11 cellular contexts compared by ENCODE assay signal in genomic region chr13:74027161-74027779, GRCh38.
DNase-seq lines count a peak whose midpoint lies in the region; ATAC-seq and TF ChIP-seq lines count a peak whose summit lies in the region.
"Had no signal": no experiment of that assay in that cellular context is flagged by ENCODE, and none has a peak within 500 bp of the region (broad histone marks: within the 10 kb centered on the region; RNA-seq: fewer than 3 reads in every experiment).

No MANE protein-coding gene starts in this region.

- H3K27ac ChIP-seq in iPS-18a (ENCODE audit: low read length) (peak overlapping the region; percentile 65), suprapubic skin (no peak overlapping the region)
- H3K27ac ChIP-seq: uterus had no signal

- no peaks in the 10 kb centered on the region for H3K27me3 ChIP-seq in iPS-18a (ENCODE audit: control insufficient read depth, insufficient read depth, low read length)
- H3K27me3 ChIP-seq in suprapubic skin, result no peaks in the 10 kb centered on the region
- H3K27me3 ChIP-seq: uterus had no signal

- no peaks in the 10 kb centered on the region for H3K36me3 ChIP-seq in iPS-18a (ENCODE audit: control insufficient read depth, low read depth, low read length)
- H3K36me3 ChIP-seq in suprapubic skin, result no peaks in the 10 kb centered on the region
- H3K36me3 ChIP-seq: uterus had no signal

- H3K9ac ChIP-seq in iPS-18a (ENCODE audit: low read length), result peak overlapping the region; percentile 64

- DNase-seq in suprapubic skin (ENCODE audit: low spot score in 2 of 2) (no peak), SK-N-DZ (ENCODE audit: low spot score) (no peak), NCI-H774 (lab: John Stamatoyannopoulos, UW) (no peak), nucleus accumbens (lab: John Stamatoyannopoulos, UW) (no peak)
- DNase-seq: glutamatergic neuron, NCI-H526 treated with DMSO at 0.1 percent for 48 hours, uterus had no signal

- 92% methylated on average over 4 of the region's 4 CpGs for WGBS in suprapubic skin

- no peak for TF ChIP-seq POLR2A in suprapubic skin (IDR thresholded peaks at IDR 0.05)

- H3K4me3 ChIP-seq in iPS-18a (ENCODE audit: low read length), result peak overlapping the region; percentile 55
- H3K4me3 ChIP-seq in suprapubic skin, result no peak overlapping the region
- H3K4me3 ChIP-seq: uterus had no signal

- no peak for TF ChIP-seq EP300 in suprapubic skin (IDR thresholded peaks at IDR 0.05)

- peak; percentile 30 for ATAC-seq in GM18520 (IDR thresholded peaks at IDR 0.05; ENCODE audit: unreplicated experiment)
- ATAC-seq in GM21576 (IDR thresholded peaks at IDR 0.05; ENCODE audit: unreplicated experiment), result peak; percentile 42
- peak; percentile 27 for ATAC-seq in HG03457 (IDR thresholded peaks at IDR 0.05; ENCODE audit: unreplicated experiment)

- TF ChIP-seq CTCF in suprapubic skin (IDR thresholded peaks at IDR 0.05), result no peak

- H3K9me3 ChIP-seq in iPS-18a (ENCODE audit: control insufficient read depth, low read depth, low read length) (no peaks in the 10 kb centered on the region), suprapubic skin (no peaks in the 10 kb centered on the region)
- H3K9me3 ChIP-seq: uterus had no signal

- H3K4me1 ChIP-seq in iPS-18a (ENCODE audit: control insufficient read depth, low read depth, low read length) (peaks cover 38% of the 10 kb centered on the region), suprapubic skin (peaks cover 3% of the 10 kb centered on the region)
- H3K4me1 ChIP-seq: uterus had no signal
